25 cellular contexts compared by ENCODE assay signal in genomic region chr4:1074077-1074476, GRCh38. TPM values are rescaled to one million over a fixed set of nuclear protein-coding genes. Genes with fewer than 3 reads are reported as not detected.
"Had no signal": no experiment of that assay in that cellular context is flagged by ENCODE, and none has a peak within 500 bp of the region (broad histone marks: within the 10 kb centered on the region; RNA-seq: fewer than 3 reads in every experiment).

No MANE protein-coding gene starts in this region.

- H3K36me3 ChIP-seq: ascending aorta, cardiac muscle cell, colonic mucosa, Peyer's patch, SJSA1 had no signal

- H3K9me3 ChIP-seq: ascending aorta, colonic mucosa, Peyer's patch, SJSA1 had no signal

- H3K4me1 ChIP-seq: ascending aorta, colonic mucosa, SJSA1 had no signal

- H3K36me3 Mint-ChIP-seq: activated CD4-positive, alpha-beta memory T cell treated with anti-CD3 and anti-CD28 coated beads for 36 hours; activated naive CD4-positive, alpha-beta T cell treated with anti-CD3 and anti-CD28 coated beads, Interleukin-2, amount 50 U/mL, for 24 hours; brain; WTC11 had no signal

- H3K9me3 Mint-ChIP-seq: activated CD4-positive, alpha-beta memory T cell treated with anti-CD3 and anti-CD28 coated beads for 36 hours; activated CD4-positive, alpha-beta T cell treated with anti-CD3 and anti-CD28 coated beads, Interleukin-2, amount 10 ng/mL, durations not matched to agents 24 days and 14 days; activated naive CD4-positive, alpha-beta T cell treated with anti-CD3 and anti-CD28 coated beads, Interleukin-2, amount 50 U/mL, for 24 hours; activated T-cell treated with anti-CD3 and anti-CD28 coated beads, Interleukin-2, amount 50 U/mL, for 72 hours; activated T-helper 2 cell treated with anti-CD3 and anti-CD28 coated beads, Interferon-gamma antibody, Interleukin-2, Interleukin-4, amounts not matched to agents 10 μg/mL and 5 μg/mL and 100 μg/mL, durations not matched to agents 14 hours and 24 hours and 36 hours had no signal

- H3K4me1 Mint-ChIP-seq: WTC11 had no signal

- DNase-seq: activated CD4-positive, alpha-beta memory T cell treated with anti-CD3 and anti-CD28 coated beads for 36 hours; activated CD4-positive, alpha-beta T cell treated with anti-CD3 and anti-CD28 coated beads for 1 hour; activated CD4-positive, alpha-beta T cell treated with anti-CD3 and anti-CD28 coated beads, Interleukin-2, amount 10 ng/mL, durations not matched to agents 24 days and 14 days; activated CD8-positive, alpha-beta memory T cell treated with anti-CD3 and anti-CD28 coated beads, Interleukin-2, amount 50 U/mL, for 4 hours; activated naive CD4-positive, alpha-beta T cell; activated T-cell treated with anti-CD3 and anti-CD28 coated beads, Interleukin-2, amount 50 U/mL, for 72 hours; colonic mucosa; Kasumi-1; NCI-H1048; NCI-H146; NCI-H187 treated with DMSO at 0.1 percent for 48 hours; NCI-H2081 treated with DMSO at 0.1 percent for 48 hours; NCI-H446; NCI-H524; Peyer's patch; SHP77; T-helper 17 cell; T-helper 9 cell had no signal

- H3K27ac ChIP-seq: ascending aorta, cardiac muscle cell, colonic mucosa, Peyer's patch, SJSA1 had no signal

- H3K4me3 ChIP-seq: ascending aorta, cardiac muscle cell, colonic mucosa, Peyer's patch, SJSA1 had no signal

- ATAC-seq: activated T-cell treated with anti-CD3 and anti-CD28 coated beads, Interleukin-2, amount 50 U/mL, for 72 hours; T-helper 17 cell; WTC11 had no signal

- H3K27me3 ChIP-seq: ascending aorta, colonic mucosa, Peyer's patch, SJSA1 had no signal

- H3K4me3 Mint-ChIP-seq: activated CD4-positive, alpha-beta memory T cell treated with anti-CD3 and anti-CD28 coated beads for 36 hours; activated CD4-positive, alpha-beta T cell treated with anti-CD3 and anti-CD28 coated beads, Interleukin-2, amount 10 ng/mL, durations not matched to agents 24 days and 14 days; activated naive CD4-positive, alpha-beta T cell treated with anti-CD3 and anti-CD28 coated beads, Interleukin-2, amount 50 U/mL, for 24 hours; activated T-cell treated with anti-CD3 and anti-CD28 coated beads, Interleukin-2, amount 50 U/mL, for 72 hours; brain; T-helper 17 cell; WTC11 had no signal

- H3K27ac Mint-ChIP-seq: activated CD4-positive, alpha-beta memory T cell treated with anti-CD3 and anti-CD28 coated beads for 36 hours; activated CD4-positive, alpha-beta T cell treated with anti-CD3 and anti-CD28 coated beads, Interleukin-2, amount 10 ng/mL, durations not matched to agents 24 days and 14 days; activated naive CD4-positive, alpha-beta T cell treated with anti-CD3 and anti-CD28 coated beads, Interleukin-2, amount 50 U/mL, for 24 hours; activated T-cell treated with anti-CD3 and anti-CD28 coated beads, Interleukin-2, amount 50 U/mL, for 72 hours; activated T-helper 2 cell treated with anti-CD3 and anti-CD28 coated beads, Interferon-gamma antibody, Interleukin-2, Interleukin-4, amounts not matched to agents 10 μg/mL and 5 μg/mL and 100 μg/mL, durations not matched to agents 14 hours and 24 hours and 36 hours; WTC11 had no signal

RNA-seq across cellular contexts. Expression of gene RNF212, which starts 39.3 kb away (rescaled TPM):
- total RNA-seq: ascending aorta, SJSA1 had no signal
